ENCODE assay signal across 1 cellular context in the genomic region with DNA sequence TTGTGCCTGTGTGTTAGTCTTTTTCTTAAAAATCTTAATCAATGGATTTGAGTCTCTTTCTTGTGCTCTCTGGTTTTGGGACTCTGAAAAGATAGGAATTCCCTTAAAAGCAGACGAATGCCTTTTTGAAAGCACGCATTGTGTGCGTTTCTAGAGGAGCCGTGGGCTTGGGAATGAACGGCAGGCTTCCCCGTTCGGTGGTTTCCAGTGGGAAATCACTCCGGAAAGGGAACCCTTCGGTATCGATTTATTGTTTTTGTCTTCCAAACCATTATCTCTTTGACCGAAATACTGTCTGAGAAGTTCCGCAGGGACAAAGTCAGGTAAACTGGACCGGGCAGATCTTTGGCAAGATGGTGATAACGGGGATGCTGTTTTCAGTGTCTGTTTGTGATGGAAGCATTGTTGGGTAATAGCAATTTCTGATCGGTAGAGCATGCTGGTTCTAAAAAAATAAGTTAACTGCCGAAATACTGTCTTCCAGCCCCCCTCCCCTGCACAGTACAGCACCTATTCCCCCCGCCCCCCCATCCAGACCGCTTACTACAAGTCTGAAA.
TF ChIP-seq lines count a peak whose summit lies in the region.

No MANE protein-coding gene starts in this region.

TF ChIP-seq in WTC11, 78 proteins besides CTCF, POLR2A, EP300 and RAD21 (continued from another document):
- TF ChIP-seq NR1H2 (CRISPR knock-in tag; IDR thresholded peaks at IDR 0.05) (no peak), SMAD3 (CRISPR knock-in tag; IDR thresholded peaks at IDR 0.05; ENCODE audit: borderline replicate concordance) (no peak)
- TF ChIP-seq, protein P1, sequence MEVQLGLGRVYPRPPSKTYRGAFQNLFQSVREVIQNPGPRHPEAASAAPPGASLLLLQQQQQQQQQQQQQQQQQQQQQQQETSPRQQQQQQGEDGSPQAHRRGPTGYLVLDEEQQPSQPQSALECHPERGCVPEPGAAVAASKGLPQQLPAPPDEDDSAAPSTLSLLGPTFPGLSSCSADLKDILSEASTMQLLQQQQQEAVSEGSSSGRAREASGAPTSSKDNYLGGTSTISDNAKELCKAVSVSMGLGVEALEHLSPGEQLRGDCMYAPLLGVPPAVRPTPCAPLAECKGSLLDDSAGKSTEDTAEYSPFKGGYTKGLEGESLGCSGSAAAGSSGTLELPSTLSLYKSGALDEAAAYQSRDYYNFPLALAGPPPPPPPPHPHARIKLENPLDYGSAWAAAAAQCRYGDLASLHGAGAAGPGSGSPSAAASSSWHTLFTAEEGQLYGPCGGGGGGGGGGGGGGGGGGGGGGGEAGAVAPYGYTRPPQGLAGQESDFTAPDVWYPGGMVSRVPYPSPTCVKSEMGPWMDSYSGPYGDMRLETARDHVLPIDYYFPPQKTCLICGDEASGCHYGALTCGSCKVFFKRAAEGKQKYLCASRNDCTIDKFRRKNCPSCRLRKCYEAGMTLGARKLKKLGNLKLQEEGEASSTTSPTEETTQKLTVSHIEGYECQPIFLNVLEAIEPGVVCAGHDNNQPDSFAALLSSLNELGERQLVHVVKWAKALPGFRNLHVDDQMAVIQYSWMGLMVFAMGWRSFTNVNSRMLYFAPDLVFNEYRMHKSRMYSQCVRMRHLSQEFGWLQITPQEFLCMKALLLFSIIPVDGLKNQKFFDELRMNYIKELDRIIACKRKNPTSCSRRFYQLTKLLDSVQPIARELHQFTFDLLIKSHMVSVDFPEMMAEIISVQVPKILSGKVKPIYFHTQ (CRISPR knock-in tag; IDR thresholded peaks at IDR 0.05), result no peak
TF ChIP-seq in WTC11: peak in this region for 0.
